In the genomic region with DNA sequence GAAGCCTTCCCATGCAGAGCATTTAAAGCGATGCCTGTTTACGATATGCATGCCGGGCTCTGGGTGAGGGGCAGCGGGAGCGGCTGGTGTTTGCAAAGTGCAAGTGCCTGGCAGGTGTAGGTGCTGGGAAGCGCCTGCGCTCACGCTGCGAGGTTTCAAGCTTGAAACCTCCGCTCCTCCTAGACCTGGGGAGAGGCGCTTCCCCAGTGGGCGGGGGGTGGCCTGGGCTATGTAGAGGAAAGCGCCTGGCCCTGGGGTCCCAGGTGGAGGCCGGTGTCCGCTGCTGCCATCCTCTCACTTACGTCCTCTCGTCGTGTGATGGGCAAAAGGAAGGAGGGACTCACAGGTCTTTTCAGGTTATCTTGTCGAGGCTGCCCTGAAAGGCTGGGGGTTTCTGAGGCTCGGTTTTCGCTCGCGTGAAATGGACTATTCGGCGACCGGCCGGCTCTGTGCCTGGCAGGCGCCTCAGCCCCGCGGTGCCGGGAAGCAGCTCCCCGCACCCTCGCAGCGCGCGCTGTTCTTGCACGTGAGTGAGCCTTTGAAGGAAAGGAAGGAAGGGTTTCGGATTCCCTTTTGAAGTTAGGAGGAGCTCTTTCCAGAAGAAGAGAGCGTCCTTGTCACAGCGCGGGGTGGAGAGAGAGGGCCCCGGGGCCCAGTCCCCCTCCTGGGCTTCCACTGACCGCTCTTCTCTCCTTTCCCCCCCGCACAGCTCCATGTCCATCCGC, we compare ENCODE assay signal across 19 cellular contexts. TPM values are rescaled to one million over a fixed set of nuclear protein-coding genes. Genes with fewer than 3 reads are reported as not detected.
DNase-seq lines count a peak whose midpoint lies in the region; ATAC-seq, FAIRE-seq and TF ChIP-seq lines count a peak whose summit lies in the region.
"Had no signal": no experiment of that assay in that cellular context is flagged by ENCODE, and none has a peak within 500 bp of the region (broad histone marks: within the 10 kb centered on the region; RNA-seq: fewer than 3 reads in every experiment).

No MANE protein-coding gene starts in this region.

- no peaks in the 10 kb centered on the region for H3K36me3 ChIP-seq in GM23338 (ENCODE audit: insufficient read depth)
- H3K36me3 ChIP-seq in naive thymus-derived CD4-positive, alpha-beta T cell (ENCODE audit: control insufficient read depth in 2 of 3, insufficient read depth in 3 of 3, low read length in 3 of 3) = no peaks in the 10 kb centered on the region
- H3K36me3 ChIP-seq in MG63 = no peaks in the 10 kb centered on the region
- H3K36me3 ChIP-seq: heart right ventricle, transverse colon had no signal

- H3K9me3 ChIP-seq in A549 = peaks cover 4% of the 10 kb centered on the region; the same call in 1 of the 3 replicates
- peaks cover 0 to 4% (median 0%) of the 10 kb centered on the region in 3 experiments for H3K9me3 ChIP-seq in naive thymus-derived CD4-positive, alpha-beta T cell (ENCODE audit: control insufficient read depth in 2 of 3, low read length in 3 of 3)
- no peaks in the 10 kb centered on the region for H3K9me3 ChIP-seq in MG63
- H3K9me3 ChIP-seq: transverse colon had no signal

- H3K4me3 Mint-ChIP-seq in GM23338 = peak overlapping the region; percentile 71
- peak overlapping the region in 8 of 10 donors; percentile 29 to 72 (median 50) for H3K4me3 Mint-ChIP-seq in naive thymus-derived CD4-positive, alpha-beta T cell
- no peak overlapping the region for H3K4me3 Mint-ChIP-seq in osteocyte (ENCODE audit: unreplicated experiment)
- H3K4me3 Mint-ChIP-seq: activated CD4-positive, alpha-beta memory T cell treated with anti-CD3 and anti-CD28 coated beads for 36 hours had no signal

- H3K4me3 ChIP-seq in A549 (no peak overlapping the region), GM23338 (no peak overlapping the region), MG63 (no peak overlapping the region)
- H3K4me3 ChIP-seq in naive thymus-derived CD4-positive, alpha-beta T cell (ENCODE audit: low read length) = peak overlapping the region; percentile 6
- H3K4me3 ChIP-seq: heart right ventricle, transverse colon had no signal

- H3K79me2 ChIP-seq in GM23338 (replicated peaks; ENCODE audit: insufficient read depth) = no peaks in the 10 kb centered on the region

- H3K4me2 ChIP-seq in A549 = 0 out of 3 replicates have a peak overlapping the region, but pooled peaks have one; percentile 14
- H3K4me2 ChIP-seq in GM23338 = no peak overlapping the region

- H3K4me1 Mint-ChIP-seq in GM23338 (peaks cover 42% of the 10 kb centered on the region), osteocyte (ENCODE audit: unreplicated experiment) (no peaks in the 10 kb centered on the region)
- H3K4me1 Mint-ChIP-seq in naive thymus-derived CD4-positive, alpha-beta T cell = peaks cover 3 to 15% (median 10%) of the 10 kb centered on the region in 7 donors

- H3K27ac Mint-ChIP-seq in GM23338 (no peak overlapping the region), osteocyte (ENCODE audit: unreplicated experiment) (no peak overlapping the region)
- peak overlapping the region in 2 of 9 donors; percentile 0 to 54 for H3K27ac Mint-ChIP-seq in naive thymus-derived CD4-positive, alpha-beta T cell
- H3K27ac Mint-ChIP-seq: activated CD4-positive, alpha-beta memory T cell treated with anti-CD3 and anti-CD28 coated beads for 36 hours had no signal

- CTCF ChIA-PET in A549 (lab: Yijun Ruan, JAX) = no interaction called here
- CTCF ChIA-PET in naive thymus-derived CD4-positive, alpha-beta T cell (lab: Charles Lee) = no interaction called here

- no peaks in the 10 kb centered on the region for H3F3A ChIP-seq in GM23338 (replicated peaks; ENCODE audit: low read depth)

- no peak overlapping the region for H3K27ac ChIP-seq in A549
- no peak overlapping the region for H3K27ac ChIP-seq in GM23338 (ENCODE audit: low read depth)
- H3K27ac ChIP-seq in caudate nucleus (ENCODE audit: low read depth, low read length) = peak overlapping the region; percentile 58
- no peak overlapping the region for H3K27ac ChIP-seq in naive thymus-derived CD4-positive, alpha-beta T cell (ENCODE audit: low read depth, low read length)
- H3K27ac ChIP-seq: epithelial cell of prostate, heart right ventricle, RWPE1, transverse colon had no signal

- H4K20me1 ChIP-seq in GM23338 (replicated peaks; ENCODE audit: insufficient read depth) = no peaks in the 10 kb centered on the region

- H3K27me3 ChIP-seq in GM23338 (ENCODE audit: insufficient read depth) (no peaks in the 10 kb centered on the region), MG63 (no peaks in the 10 kb centered on the region)
- H3K27me3 ChIP-seq in naive thymus-derived CD4-positive, alpha-beta T cell (ENCODE audit: control insufficient read depth in 2 of 2, insufficient read depth in 2 of 2, low read length in 2 of 2) = no peaks in the 10 kb centered on the region

- TF ChIP-seq EP300 in A549 (IDR thresholded peaks at IDR 0.05) = no peak

- no peaks in the 10 kb centered on the region for H3K4me1 ChIP-seq in A549
- no peaks in the 10 kb centered on the region for H3K4me1 ChIP-seq in GM23338 (ENCODE audit: insufficient read depth)
- H3K4me1 ChIP-seq in naive thymus-derived CD4-positive, alpha-beta T cell (ENCODE audit: control insufficient read depth in 2 of 2, insufficient read depth in 2 of 2, low read length in 2 of 2) = peaks cover 0 to 3% of the 10 kb centered on the region in 2 donors
- H3K4me1 ChIP-seq: transverse colon had no signal

- no peaks in the 10 kb centered on the region for H3K9me2 ChIP-seq in GM23338 (ENCODE audit: insufficient read depth)

- no peak for TF ChIP-seq POLR2A in A549 (IDR thresholded peaks at IDR 0.05; ENCODE audit: low read length)

- 42% methylated on average over 16 of the region's 45 CpGs for WGBS in A549 (ENCODE audit: missing lambda C conversion rate)

- peaks cover 10% of the 10 kb centered on the region; the same call in 2 of the 3 replicates for H3K9me3 Mint-ChIP-seq in GM23338
- H3K9me3 Mint-ChIP-seq in naive thymus-derived CD4-positive, alpha-beta T cell = peaks cover 2 to 13% (median 5%) of the 10 kb centered on the region in 11 donors
- H3K9me3 Mint-ChIP-seq in osteocyte (ENCODE audit: unreplicated experiment) = peaks cover 12% of the 10 kb centered on the region

- TF ChIP-seq RAD21 in A549 (conservative IDR thresholded peaks at IDR 0.05 in 1 of 2, IDR thresholded peaks at IDR 0.05 in 1 of 2) = no peak

- TF ChIP-seq CTCF in A549 (IDR thresholded peaks at IDR 0.05) (no peak), GM23338 (conservative IDR thresholded peaks at IDR 0.05; ENCODE audit: low read depth in 2 of 2) (no peak), osteocyte (IDR thresholded peaks at IDR 0.05) (no peak)

- FAIRE-seq in A549 (lab: Jason Lieb, UNC) = no peak
- FAIRE-seq: bronchial epithelial cell had no signal

- POLR2A ChIA-PET in A549 (lab: Yijun Ruan, JAX) = no interaction called here
- POLR2A ChIA-PET in naive thymus-derived CD4-positive, alpha-beta T cell (lab: Charles Lee) = no interaction called here

- no peak overlapping the region for H2AFZ ChIP-seq in GM23338

- ATAC-seq in A549 (no peak), GM23338 (peak; percentile 81), HG02588 (IDR thresholded peaks at IDR 0.05; ENCODE audit: unreplicated experiment) (no peak)
- no peak for ATAC-seq in naive thymus-derived CD4-positive, alpha-beta T cell
- ATAC-seq: heart right ventricle had no signal

- H3K36me3 Mint-ChIP-seq in GM23338 (ENCODE audit: low read depth) = peaks cover 22% of the 10 kb centered on the region
- peaks cover 0 to 3% (median 0%) of the 10 kb centered on the region in 5 donors for H3K36me3 Mint-ChIP-seq in naive thymus-derived CD4-positive, alpha-beta T cell
- H3K36me3 Mint-ChIP-seq in osteocyte (ENCODE audit: unreplicated experiment) = no peaks in the 10 kb centered on the region
- H3K36me3 Mint-ChIP-seq: activated CD4-positive, alpha-beta memory T cell treated with anti-CD3 and anti-CD28 coated beads for 36 hours had no signal

- intact Hi-C loops in naive thymus-derived CD4-positive, alpha-beta T cell (cut with micrococcal nuclease) = no loop called here

- H3K27me3 Mint-ChIP-seq in GM23338 (ENCODE audit: insufficient read depth, low read depth, poor library complexity) = peaks cover 30% of the 10 kb centered on the region
- H3K27me3 Mint-ChIP-seq in naive thymus-derived CD4-positive, alpha-beta T cell = peaks cover 17 to 30% (median 22%) of the 10 kb centered on the region in 5 donors
- no peaks in the 10 kb centered on the region for H3K27me3 Mint-ChIP-seq in osteocyte (ENCODE audit: unreplicated experiment)

- DNase-seq in A549 (ENCODE audit: low read depth in 1 of 2, low spot score in 1 of 2) = no peak
- no peak for DNase-seq in GM23338 (ENCODE audit: low spot score)
- DNase-seq in caudate nucleus (lab: John Stamatoyannopoulos, UW) = peak in 27 of 61 donors; percentile 20 to 72 (median 43)
- no peak for DNase-seq in naive thymus-derived CD4-positive, alpha-beta T cell
- DNase-seq in activated effector memory CD4-positive, alpha-beta T cell treated with Interleukin-2 at 50 U/mL for 16 hours = no peak
- DNase-seq in MG63 = no peak
- DNase-seq in osteocyte (ENCODE audit: extremely low spot score, unreplicated experiment) = no peak
- DNase-seq: activated CD4-positive, alpha-beta memory T cell treated with anti-CD3 and anti-CD28 coated beads for 36 hours; activated naive CD4-positive, alpha-beta T cell; DMS53; heart right ventricle; NCI-H69; T1000; transverse colon had no signal

TF ChIP-seq in A549, 52 proteins besides CTCF, POLR2A, EP300 and RAD21 (continues in another document):
- TF ChIP-seq EHMT2 (IDR thresholded peaks at IDR 0.05; ENCODE audit: low read depth) (no peak), JUNB (IDR thresholded peaks at IDR 0.05) (no peak)

TF ChIP-seq in GM23338, 12 proteins besides CTCF, POLR2A, EP300 and RAD21:
- no peak for TF ChIP-seq NANOG (IDR thresholded peaks at IDR 0.05; ENCODE audit: borderline replicate concordance)
TF ChIP-seq in GM23338: peak in this region for 0.

RNA-seq across cellular contexts. Expression of gene AJAP1, which starts 56.9 kb away (rescaled TPM):
- not detected in 2 replicates for polyA plus RNA-seq in A549 (2011; rRNA removed)
- polyA plus RNA-seq in A549 (2012; cell fraction: cytosol; rRNA removed) = not detected in 2 replicates
- polyA plus RNA-seq in A549 (2012; cell fraction: nucleus; rRNA removed) = not detected in 2 replicates
- not detected in 3 replicates for polyA plus RNA-seq in A549 (2017; fragmentation: RNase III; extraction: RNeasy Plus Mini Kit Qiagen cat#74134 plus additional on column Dnase treatment)
- not detected in 2 replicates for polyA minus RNA-seq in A549 (2011; rRNA and poly(A)+ RNA removed)
- 0.23 TPM in 1 of 2 replicates, not detected in the other for total RNA-seq in GM23338 (2014; rRNA removed; shearing (Covaris generic))
- not detected in 2 replicates for polyA plus RNA-seq in GM23338 (2016; fragmentation: Nextera tagmentation; extraction: Ambion mirVana)
- 1 to 10 TPM in 3 of 5 experiments, under 1 TPM in 1, not detected in 1; 0.61 to 2.4 (median 1.2) TPM for total RNA-seq in naive thymus-derived CD4-positive, alpha-beta T cell
- polyA plus RNA-seq in naive thymus-derived CD4-positive, alpha-beta T cell = under 1 TPM; 0.09 to 0.15 TPM
- total RNA-seq in MG63 (2014; rRNA removed; shearing (Covaris generic); ENCODE audit: low replicate concordance) = not detected in 2 replicates
- 0.35 and 0.65 TPM in 2 replicates for total RNA-seq in osteocyte
- total RNA-seq: activated CD4-positive, alpha-beta memory T cell treated with anti-CD3 and anti-CD28 coated beads for 36 hours; lung microvascular endothelial cell had no signal
